Comparison of ENCODE assay signal across 8 cellular contexts in genomic region chr6:33633084-33633461, GRCh38. TPM values are rescaled to one million over a fixed set of nuclear protein-coding genes. Genes with fewer than 3 reads are reported as not detected.
DNase-seq lines count a peak whose midpoint lies in the region; ATAC-seq, FAIRE-seq and TF ChIP-seq lines count a peak whose summit lies in the region.

No MANE protein-coding gene starts in this region.

- peak overlapping the region in 2 of 4 donors; percentile 42 to 48 for H3K27ac ChIP-seq in pancreas

- no peaks in the 10 kb centered on the region for H3K27me3 ChIP-seq in Loucy (ENCODE audit: insufficient read depth, low read length, poor library complexity, severe bottlenecking)
- no peaks in the 10 kb centered on the region for H3K27me3 ChIP-seq in endocrine pancreas (ENCODE audit: control insufficient read depth, insufficient read depth, low read length)
- H3K27me3 ChIP-seq in pancreas, result no peaks in the 10 kb centered on the region

- no peak for TF ChIP-seq POLR2A in lower leg skin (IDR thresholded peaks at IDR 0.05)

- H3K4me3 ChIP-seq in Loucy (ENCODE audit: low read length, poor library complexity, severe bottlenecking) (peak overlapping the region; percentile 64), endocrine pancreas (ENCODE audit: control insufficient read depth, insufficient read depth, low read length) (no peak overlapping the region), pancreas (peak overlapping the region in 3 of 4 donors; percentile 26 to 46 (median 35)), lower leg skin (ENCODE audit: low read depth, poor library complexity, severe bottlenecking) (no peak overlapping the region)

- H3K9me3 ChIP-seq in Loucy (ENCODE audit: insufficient read depth, low read depth, low read length) (no peaks in the 10 kb centered on the region), endocrine pancreas (ENCODE audit: control insufficient read depth, low read length) (no peaks in the 10 kb centered on the region), pancreas (no peaks in the 10 kb centered on the region)

- CTCF ChIA-PET in Calu3 (lab: Charles Lee), result interaction anchor here (0.6 to 1.7 kb wide), 3 partner anchors 12 to 236 kb away, joined by 4 to 15 read pairs (median 13); partner anchors contain the start of gene ITPR3

- intact Hi-C loops in Calu3 (cut with micrococcal nuclease; ENCODE audit: unreplicated experiment), result loop anchor here (5.0 kb wide), 1 partner anchor 46 kb away; no protein-coding TSS in a partner anchor
- intact Hi-C loops in pancreas (cut with DNase I), result loop anchor here in 1 of 3 donors (10.0 kb wide), 1 partner anchor 48 kb away; the partner anchor contains the start of gene BAK1
- intact Hi-C loops in lower leg skin (cut with DNase I; ENCODE audit: low total_unique reads), result no loop called here

- H3K79me2 ChIP-seq in Loucy (ENCODE audit: insufficient read depth, low read length), result peaks cover 37% of the 10 kb centered on the region; the same call in 1 of the 2 replicates

- peaks cover 33% of the 10 kb centered on the region for H3K36me3 Mint-ChIP-seq in Calu3 (ENCODE audit: insufficient read depth, unreplicated experiment)

- WGBS in pancreas, 2 donors, result 12 to 26% methylated on average over 10 to 21 of the region's 21 CpGs
- WGBS in lower leg skin, 2 donors, result 26 to 30% methylated on average over 21 of the region's 21 CpGs

- H3K9ac ChIP-seq in Loucy (ENCODE audit: low read depth, low read length, poor library complexity, severe bottlenecking) (no peak overlapping the region), endocrine pancreas (ENCODE audit: control insufficient read depth, insufficient read depth, low read length) (peak overlapping the region; percentile 80)

- H3K4me2 ChIP-seq in Loucy (ENCODE audit: low read depth, low read length, poor library complexity, severe bottlenecking), result peak overlapping the region; percentile 60

- H4K20me1 ChIP-seq in Loucy (ENCODE audit: insufficient read depth, low read length, poor library complexity, severe bottlenecking), result peaks cover 32% of the 10 kb centered on the region

- ATAC-seq in pancreas (peak in 2 of 4 donors; percentile 13 to 25), GM21723 (IDR thresholded peaks at IDR 0.05; ENCODE audit: unreplicated experiment) (no peak)

- H3K27me3 Mint-ChIP-seq in Calu3 (ENCODE audit: unreplicated experiment), result no peaks in the 10 kb centered on the region

- BruUV-seq in Calu3 (replicated peaks; lab: Mats Ljungman, UMichigan), result TSS peak; percentile 62

- H3K9me2 ChIP-seq in Loucy (replicated peaks; ENCODE audit: low read depth, low read length), result no peaks in the 10 kb centered on the region

- no peak for FAIRE-seq in pancreas (lab: Jason Lieb, UNC)

- H3K4me1 Mint-ChIP-seq in Calu3 (ENCODE audit: low read depth, unreplicated experiment), result peaks cover 77% of the 10 kb centered on the region

- peak overlapping the region; percentile 81 for H3K4me3 Mint-ChIP-seq in Calu3 (ENCODE audit: low read depth, unreplicated experiment)

- H3K36me3 ChIP-seq in Loucy (ENCODE audit: insufficient read depth, low read length), result no peaks in the 10 kb centered on the region
- no peaks in the 10 kb centered on the region for H3K36me3 ChIP-seq in endocrine pancreas (ENCODE audit: control insufficient read depth, insufficient read depth, low read length)
- no peaks in the 10 kb centered on the region for H3K36me3 ChIP-seq in pancreas

- TF ChIP-seq CTCF in Calu3 (IDR thresholded peaks at IDR 0.05; ENCODE audit: unreplicated experiment) (no peak), Loucy (conservative IDR thresholded peaks at IDR 0.05; ENCODE audit: low read length) (no peak), pancreas (IDR thresholded peaks at IDR 0.05) (no peak), lower leg skin (IDR thresholded peaks at IDR 0.05) (no peak)

- H3K27ac Mint-ChIP-seq in Calu3 (ENCODE audit: unreplicated experiment), result peak overlapping the region; percentile 61

- no peaks in the 10 kb centered on the region for H3F3A ChIP-seq in Loucy (ENCODE audit: low read depth)

- DNase-seq in Calu3 (no peak), pancreas (no peak), lower leg skin (ENCODE audit: low spot score in 2 of 2) (no peak), D341Med (ENCODE audit: low spot score) (no peak), NCI-H526 (lab: John Stamatoyannopoulos, UW) (no peak)

- H3K9me3 Mint-ChIP-seq in Calu3 (ENCODE audit: low read depth, unreplicated experiment), result no peaks in the 10 kb centered on the region

- H3K4me1 ChIP-seq in Loucy (ENCODE audit: insufficient read depth, low read length, poor library complexity, severe bottlenecking), result peaks cover 10% of the 10 kb centered on the region
- no peaks in the 10 kb centered on the region for H3K4me1 ChIP-seq in endocrine pancreas (ENCODE audit: control insufficient read depth, insufficient read depth, low read length)
- peaks cover 0 to 6% (median 4%) of the 10 kb centered on the region in 3 donors for H3K4me1 ChIP-seq in pancreas

- H2AFZ ChIP-seq in Loucy (ENCODE audit: low read length), result no peak overlapping the region

RNA-seq across cellular contexts. Expression of gene ITPR3, which starts 12.0 kb away (rescaled TPM):
- total RNA-seq in Calu3 (2022) (136 and 143 TPM in 2 replicates), pancreas (10 to 100 TPM in 5 of 6 donors, 1 to 10 TPM in 1; 9.1 to 20.3 (median 11.4) TPM), lower leg skin (100 to 1,000 TPM; 161 to 265 (median 197) TPM)
- polyA plus RNA-seq in pancreas, result 10 to 100 TPM; 13.7 to 15.3 TPM

RNA-seq across cellular contexts. Expression of gene BAK1, which starts 53.0 kb away (rescaled TPM):
- total RNA-seq in Calu3 (2022) (31.6 and 44.1 TPM in 2 replicates), pancreas (10 to 100 TPM in 1 of 6 donors, 1 to 10 TPM in 5; 5.6 to 11.2 (median 6.9) TPM), lower leg skin (10 to 100 TPM; 19.7 to 26.6 (median 22.2) TPM)
- 1 to 10 TPM; 7.2 to 7.7 TPM for polyA plus RNA-seq in pancreas

Comparison
In these comparisons a context has a peak if more than half of its experiments do, and no peak if none do; other contexts are left out.
1. H3K4me3 ChIP-seq: peak in Loucy (single experiment) and pancreas (3 of 4); none in endocrine pancreas (single experiment) and lower leg skin (single experiment).